Comparison of ENCODE assay signal across 1 cellular context in genomic region chr17:63600569-63601438, GRCh38.
TF ChIP-seq lines count a peak whose summit lies in the region.

Gene TACO1 (plus strand): TSS chr17:63600895. CDS start chr17:63601084, 189 bp downstream.

TF ChIP-seq in HepG2, 621 proteins besides CTCF, POLR2A, EP300 and RAD21 (continued from another document):
- TF ChIP-seq ZFP91 (CRISPR knock-in tag; IDR thresholded peaks at IDR 0.05; ENCODE audit: borderline replicate concordance) (peak; percentile 95), TBL1XR1 (IDR thresholded peaks at IDR 0.05; ENCODE audit: borderline replicate concordance, low read length, partially characterized antibody) (peak; percentile 91), ARID5B (CRISPR knock-in tag; IDR thresholded peaks at IDR 0.05) (peak; percentile 88), SP1 (IDR thresholded peaks at IDR 0.05) (no peak), SP1 (CRISPR knock-in tag; IDR thresholded peaks at IDR 0.05) (peak; percentile 94), ZC3H13 (CRISPR knock-in tag; IDR thresholded peaks at IDR 0.05) (peak; percentile 93), HHEX (CRISPR knock-in tag; IDR thresholded peaks at IDR 0.05) (no peak), SETDB1 (CRISPR knock-in tag; IDR thresholded peaks at IDR 0.05; ENCODE audit: borderline replicate concordance) (no peak), ZBTB25 (CRISPR knock-in tag; IDR thresholded peaks at IDR 0.05) (peak; percentile 96), KMT2A (CRISPR knock-in tag; IDR thresholded peaks at IDR 0.05) (peak; percentile 100), KLF9 (CRISPR knock-in tag; IDR thresholded peaks at IDR 0.05; ENCODE audit: low read depth) (no peak), CBFB (CRISPR knock-in tag; IDR thresholded peaks at IDR 0.05) (peak; percentile 96), ZNF816 (CRISPR knock-in tag; IDR thresholded peaks at IDR 0.05; ENCODE audit: borderline replicate concordance) (no peak; the same call in 1 of the 2 replicates), ZHX2 (IDR thresholded peaks at IDR 0.05; ENCODE audit: low read depth) (peak; percentile 90), ZHX2 (CRISPR knock-in tag; IDR thresholded peaks at IDR 0.05; ENCODE audit: borderline replicate concordance) (peak; percentile 73), ATF1 (CRISPR knock-in tag; IDR thresholded peaks at IDR 0.05) (peak; percentile 71), MLLT10 (CRISPR knock-in tag; IDR thresholded peaks at IDR 0.05) (peak; percentile 90; the same call in 1 of the 2 replicates), HCFC1 (IDR thresholded peaks at IDR 0.05; ENCODE audit: low read depth, low read length) (peak; percentile 85)
TF ChIP-seq in HepG2: peak in this region for 465.
